In the genomic region with DNA sequence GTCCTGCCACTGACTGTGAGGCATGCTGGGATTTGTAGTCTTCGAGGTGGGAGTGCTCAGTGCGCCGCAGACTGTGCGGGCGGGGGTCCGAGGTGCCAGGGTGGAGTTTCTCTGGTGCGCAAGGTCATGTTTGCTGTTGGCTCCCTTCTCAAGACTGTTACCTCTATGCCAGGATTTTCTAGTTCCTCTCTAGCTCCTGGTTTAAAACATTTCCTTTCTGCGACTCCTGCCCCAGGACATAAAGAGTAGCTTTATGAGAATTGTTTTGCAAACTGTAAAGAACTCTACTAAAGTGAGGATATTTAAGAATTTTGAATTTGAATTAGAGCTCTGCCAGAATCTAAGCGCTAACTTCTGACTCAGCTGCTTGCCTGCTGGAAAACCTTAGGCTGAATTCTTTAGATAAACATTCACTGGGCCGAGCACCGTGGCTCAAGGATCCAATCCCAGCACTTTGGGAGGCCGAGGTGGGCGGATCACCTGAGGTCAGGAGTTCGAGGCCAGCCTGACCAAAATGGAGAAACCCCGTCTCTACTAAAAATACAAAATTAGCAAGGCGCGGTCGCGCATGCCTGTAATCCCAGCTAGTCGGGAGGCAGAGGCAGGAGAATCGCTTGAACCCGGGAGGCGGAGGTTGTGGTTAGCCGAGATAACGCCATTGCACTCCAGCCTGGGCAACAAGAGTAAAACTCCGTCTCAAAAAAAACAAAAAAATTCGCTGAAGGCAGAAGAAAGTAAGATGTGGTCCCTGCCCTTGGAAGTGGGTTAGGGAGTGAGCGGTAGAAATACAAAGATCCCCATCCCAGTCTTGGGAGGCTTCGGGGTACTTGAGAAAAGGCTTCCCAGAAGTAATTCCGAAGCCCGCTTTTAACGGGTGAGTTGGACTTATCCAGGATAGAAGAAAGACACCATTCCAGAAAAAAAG, we compare ENCODE assay signal across 9 cellular contexts. TPM values are rescaled to one million over a fixed set of nuclear protein-coding genes. Genes with fewer than 3 reads are reported as not detected.
DNase-seq lines count a peak whose midpoint lies in the region; ATAC-seq, FAIRE-seq and TF ChIP-seq lines count a peak whose summit lies in the region.
"Had no signal": no experiment of that assay in that cellular context is flagged by ENCODE, and none has a peak within 500 bp of the region (broad histone marks: within the 10 kb centered on the region; RNA-seq: fewer than 3 reads in every experiment).

No MANE protein-coding gene starts in this region.

- DNase-seq in activated CD8-positive, alpha-beta memory T cell treated with anti-CD3 and anti-CD28 coated beads, Interleukin-2, amount 10 ng/mL, durations not matched to agents 7 days and 5 days = no peak
- no peak for DNase-seq in activated CD8-positive, alpha-beta memory T cell treated with anti-CD3 and anti-CD28 coated beads, Interleukin-2, amount 50 U/mL, for 48 hours
- no peak for DNase-seq in MM.1S
- DNase-seq in astrocyte (ENCODE audit: low read depth) = peak; percentile 72
- DNase-seq in iris pigment epithelial cell (ENCODE audit: low read depth) = peak; percentile 82
- DNase-seq in stromal cell of bone marrow (ENCODE audit: low read depth) = peak; percentile 65
- no peak for DNase-seq in stimulated activated naive CD4-positive, alpha-beta T cell (lab: John Stamatoyannopoulos, UW)

- H3K79me2 ChIP-seq in MM.1S (ENCODE audit: low read length) (peaks cover 39% of the 10 kb centered on the region), astrocyte (ENCODE audit: insufficient read depth, low read length) (peaks cover 41% of the 10 kb centered on the region)

- TF ChIP-seq CTCF in MM.1S (IDR thresholded peaks at IDR 0.05; ENCODE audit: low read length) (no peak), astrocyte (IDR thresholded peaks at IDR 0.05; ENCODE audit: insufficient read depth, low read depth, low read length) (no peak)

- CTCF ChIA-PET in activated CD8-positive, alpha-beta memory T cell treated with anti-CD3 and anti-CD28 coated beads, Interleukin-2, amount 10 ng/mL, durations not matched to agents 7 days and 5 days (lab: Charles Lee) = interaction anchor here (0.8 to 3.2 kb wide), 3 partner anchors 11 to 241 kb away, joined by 3 to 11 read pairs (median 7); no protein-coding TSS in a partner anchor

- peaks cover 8% of the 10 kb centered on the region; the same call in 1 of the 2 replicates for H4K20me1 ChIP-seq in MM.1S (ENCODE audit: insufficient read depth, low read length)
- H4K20me1 ChIP-seq in astrocyte (ENCODE audit: insufficient read depth, low read length) = peaks cover 17% of the 10 kb centered on the region

- no peaks in the 10 kb centered on the region for H3K27me3 ChIP-seq in MM.1S (replicated peaks; ENCODE audit: insufficient read depth, low read length)
- no peaks in the 10 kb centered on the region for H3K27me3 ChIP-seq in astrocyte (ENCODE audit: insufficient read depth, low read length)

- H3K9ac ChIP-seq in MM.1S (ENCODE audit: low read length) (peak overlapping the region; percentile 100), astrocyte (ENCODE audit: low read length) (peak overlapping the region; percentile 98)

- peaks cover 13% of the 10 kb centered on the region for H3K4me1 ChIP-seq in MM.1S (ENCODE audit: low read length)
- no peaks in the 10 kb centered on the region for H3K4me1 ChIP-seq in astrocyte (ENCODE audit: insufficient read depth, low read length)

- peaks cover 4% of the 10 kb centered on the region for H3K27me3 Mint-ChIP-seq in activated CD8-positive, alpha-beta memory T cell treated with anti-CD3 and anti-CD28 coated beads, Interleukin-2, amount 10 ng/mL, durations not matched to agents 7 days and 5 days
- no peaks in the 10 kb centered on the region for H3K27me3 Mint-ChIP-seq in astrocyte (ENCODE audit: low read depth, unreplicated experiment)

- peaks cover 24% of the 10 kb centered on the region for H3F3A ChIP-seq in MM.1S (ENCODE audit: insufficient read depth, low read length)

- peak overlapping the region; percentile 89 for H3K4me3 ChIP-seq in MM.1S (ENCODE audit: low read length)
- H3K4me3 ChIP-seq in astrocyte (ENCODE audit: insufficient read depth, low read depth, low read length) = peak overlapping the region; percentile 84

- H3K9me2 ChIP-seq in MM.1S (replicated peaks; ENCODE audit: insufficient read depth, low read length) = no peaks in the 10 kb centered on the region

- H3K27ac Mint-ChIP-seq in activated CD8-positive, alpha-beta memory T cell treated with anti-CD3 and anti-CD28 coated beads, Interleukin-2, amount 10 ng/mL, durations not matched to agents 7 days and 5 days = peak overlapping the region; percentile 100
- H3K27ac Mint-ChIP-seq in astrocyte (ENCODE audit: unreplicated experiment) = peak overlapping the region; percentile 100

- H3K36me3 ChIP-seq in MM.1S (replicated peaks; ENCODE audit: insufficient read depth, low read length) (no peaks in the 10 kb centered on the region), astrocyte (ENCODE audit: insufficient read depth, low read length) (no peaks in the 10 kb centered on the region)

- no peaks in the 10 kb centered on the region for H3K9me3 Mint-ChIP-seq in activated CD8-positive, alpha-beta memory T cell treated with anti-CD3 and anti-CD28 coated beads, Interleukin-2, amount 10 ng/mL, durations not matched to agents 7 days and 5 days (ENCODE audit: low read depth)
- H3K9me3 Mint-ChIP-seq in astrocyte (ENCODE audit: unreplicated experiment) = peaks cover 2% of the 10 kb centered on the region

- ATAC-seq in activated CD8-positive, alpha-beta memory T cell treated with anti-CD3 and anti-CD28 coated beads, Interleukin-2, amount 10 ng/mL, durations not matched to agents 7 days and 5 days = no peak
- no peak for ATAC-seq in HG03108 (IDR thresholded peaks at IDR 0.05; ENCODE audit: unreplicated experiment)

- H3K4me3 Mint-ChIP-seq in activated CD8-positive, alpha-beta memory T cell treated with anti-CD3 and anti-CD28 coated beads, Interleukin-2, amount 10 ng/mL, durations not matched to agents 7 days and 5 days = peak overlapping the region; percentile 98
- peak overlapping the region; percentile 94 for H3K4me3 Mint-ChIP-seq in astrocyte (ENCODE audit: unreplicated experiment)

- H3K9me3 ChIP-seq in MM.1S (replicated peaks; ENCODE audit: insufficient read depth, low read length) (no peaks in the 10 kb centered on the region), astrocyte (ENCODE audit: insufficient read depth, low read depth, low read length) (no peaks in the 10 kb centered on the region)

- FAIRE-seq in astrocyte (lab: Jason Lieb, UNC) = no peak

- peaks cover 23% of the 10 kb centered on the region for H3K4me1 Mint-ChIP-seq in activated CD8-positive, alpha-beta memory T cell treated with anti-CD3 and anti-CD28 coated beads, Interleukin-2, amount 10 ng/mL, durations not matched to agents 7 days and 5 days
- peaks cover 10% of the 10 kb centered on the region for H3K4me1 Mint-ChIP-seq in astrocyte (ENCODE audit: low read depth, unreplicated experiment)

- peak overlapping the region; percentile 75 for H2AFZ ChIP-seq in MM.1S (ENCODE audit: low read length)
- peak overlapping the region; percentile 76 for H2AFZ ChIP-seq in astrocyte (ENCODE audit: low read depth, low read length)

- peak overlapping the region; percentile 95 for H3K4me2 ChIP-seq in MM.1S (ENCODE audit: low read depth, low read length)
- H3K4me2 ChIP-seq in astrocyte (ENCODE audit: low read length) = peak overlapping the region; percentile 92

- peaks cover 10% of the 10 kb centered on the region for H3K36me3 Mint-ChIP-seq in activated CD8-positive, alpha-beta memory T cell treated with anti-CD3 and anti-CD28 coated beads, Interleukin-2, amount 10 ng/mL, durations not matched to agents 7 days and 5 days
- no peaks in the 10 kb centered on the region for H3K36me3 Mint-ChIP-seq in astrocyte (ENCODE audit: low read depth, unreplicated experiment)

- H3K27ac ChIP-seq in MM.1S (ENCODE audit: low read length) (peak overlapping the region; percentile 100), astrocyte (ENCODE audit: low read depth, low read length) (peak overlapping the region; percentile 100)

RNA-seq across cellular contexts. Expression of gene USP48, which starts 1.0 kb away (rescaled TPM):
- total RNA-seq in activated CD8-positive, alpha-beta memory T cell treated with anti-CD3 and anti-CD28 coated beads, Interleukin-2, amount 10 ng/mL, durations not matched to agents 7 days and 5 days = 10 to 100 TPM; 83.9 to 96.8 TPM
- total RNA-seq in astrocyte = 85.7 and 85.8 TPM in 2 replicates

RNA-seq across cellular contexts. Expression of gene LDLRAD2, which starts 28.1 kb away (rescaled TPM):
- not detected for total RNA-seq in activated CD8-positive, alpha-beta memory T cell treated with anti-CD3 and anti-CD28 coated beads, Interleukin-2, amount 10 ng/mL, durations not matched to agents 7 days and 5 days
- 0.14 and 0.22 TPM in 2 replicates for total RNA-seq in astrocyte
- total RNA-seq: myocyte had no signal

Comparison
In these comparisons a context has a peak if more than half of its experiments do, and no peak if none do; other contexts are left out.
1. DNase-seq: peak in astrocyte (single experiment), iris pigment epithelial cell (single experiment) and stromal cell of bone marrow (single experiment); none in activated CD8-positive, alpha-beta memory T cell treated with anti-CD3 and anti-CD28 coated beads, Interleukin-2, amount 10 ng/mL, durations not matched to agents 7 days and 5 days (single experiment), activated CD8-positive, alpha-beta memory T cell treated with anti-CD3 and anti-CD28 coated beads, Interleukin-2, amount 50 U/mL, for 48 hours (single experiment), MM.1S (single experiment) and stimulated activated naive CD4-positive, alpha-beta T cell (0 of 6).